9 cellular contexts compared by ENCODE assay signal in genomic region chr10:102280397-102281015, GRCh38. TPM values are rescaled to one million over a fixed set of nuclear protein-coding genes. Genes with fewer than 3 reads are reported as not detected.
DNase-seq lines count a peak whose midpoint lies in the region; ATAC-seq and TF ChIP-seq lines count a peak whose summit lies in the region.
"Had no signal": no experiment of that assay in that cellular context is flagged by ENCODE, and none has a peak within 500 bp of the region (broad histone marks: within the 10 kb centered on the region; RNA-seq: fewer than 3 reads in every experiment).

No MANE protein-coding gene starts in this region.

- peak overlapping the region; percentile 72 for H3K27ac Mint-ChIP-seq in activated CD4-positive, alpha-beta T cell treated with anti-CD3 and anti-CD28 coated beads for 36 hours

- no peaks in the 10 kb centered on the region for H3K9me3 Mint-ChIP-seq in activated CD4-positive, alpha-beta T cell treated with anti-CD3 and anti-CD28 coated beads for 36 hours (ENCODE audit: low read depth)

- CTCF ChIA-PET in activated CD4-positive, alpha-beta T cell treated with anti-CD3 and anti-CD28 coated beads for 36 hours (lab: Charles Lee), result interaction anchor here (0.6 to 1.8 kb wide), 4 partner anchors 13 to 512 kb away, joined by 3 to 4 read pairs (median 3); no protein-coding TSS in a partner anchor

- DNase-seq in activated CD4-positive, alpha-beta T cell treated with anti-CD3 and anti-CD28 coated beads for 36 hours, result no peak
- DNase-seq in activated CD4-positive, alpha-beta T cell treated with anti-CD3 and anti-CD28 coated beads for 48 hours, result no peak
- peak in 1 of 2 donors; percentile 71 for DNase-seq in heart right ventricle
- DNase-seq in stomach, result no peak
- DNase-seq in activated T-cell treated with anti-CD3 and anti-CD28 coated beads, Interleukin-2, amount 50 U/mL, for 1 hour, result no peak
- no peak for DNase-seq in suprapubic skin (ENCODE audit: low spot score in 2 of 2)
- DNase-seq: stimulated activated CD4-positive, alpha-beta T cell treated with anti-CD3 and anti-CD28 coated beads, Interleukin-2, amount 100 ng/mL, for 24 hours had no signal

- ATAC-seq in activated CD4-positive, alpha-beta T cell treated with anti-CD3 and anti-CD28 coated beads for 36 hours, result no peak
- ATAC-seq in heart right ventricle (peak; percentile 88 to 96 (median 93)), GM18502 (IDR thresholded peaks at IDR 0.05; ENCODE audit: poor library complexity, unreplicated experiment) (no peak)

- peak overlapping the region; percentile 46 to 88 (median 82) for H3K27ac ChIP-seq in heart right ventricle
- peak overlapping the region in 3 of 5 donors; percentile 46 to 54 (median 50) for H3K27ac ChIP-seq in stomach
- H3K27ac ChIP-seq in suprapubic skin, result no peak overlapping the region

- H3K4me1 Mint-ChIP-seq in activated CD4-positive, alpha-beta T cell treated with anti-CD3 and anti-CD28 coated beads for 36 hours, result peaks cover 58% of the 10 kb centered on the region

- no peak for TF ChIP-seq EP300 in stomach (IDR thresholded peaks at IDR 0.05)
- TF ChIP-seq EP300 in suprapubic skin (IDR thresholded peaks at IDR 0.05), result no peak

- TF ChIP-seq CTCF in WI38 (IDR thresholded peaks at IDR 0.05; ENCODE audit: low read depth, low read length) (no peak), heart right ventricle (IDR thresholded peaks at IDR 0.05) (no peak), stomach (IDR thresholded peaks at IDR 0.05) (no peak), suprapubic skin (IDR thresholded peaks at IDR 0.05) (no peak)

- WGBS in heart right ventricle, 2 donors, result 0% methylated on average over 3 of the region's 3 CpGs
- 13 to 21% (median 15%) methylated on average over 3 of the region's 3 CpGs for WGBS in stomach, 5 donors
- WGBS in suprapubic skin, result 5% methylated on average over 3 of the region's 3 CpGs

- POLR2A ChIA-PET in activated CD4-positive, alpha-beta T cell treated with anti-CD3 and anti-CD28 coated beads for 36 hours (lab: Charles Lee), result no interaction called here

- peak overlapping the region; percentile 0 for H3K4me3 Mint-ChIP-seq in activated CD4-positive, alpha-beta T cell treated with anti-CD3 and anti-CD28 coated beads for 36 hours

- H3K9me3 ChIP-seq in heart right ventricle, result no peaks in the 10 kb centered on the region
- no peaks in the 10 kb centered on the region for H3K9me3 ChIP-seq in stomach
- H3K9me3 ChIP-seq in suprapubic skin, result no peaks in the 10 kb centered on the region

- peaks cover 0 to 33% (median 0%) of the 10 kb centered on the region in 9 donors for H3K36me3 ChIP-seq in heart right ventricle
- H3K36me3 ChIP-seq in stomach, result peaks cover 0 to 7% (median 2%) of the 10 kb centered on the region in 4 donors
- H3K36me3 ChIP-seq in suprapubic skin, result peaks cover 9% of the 10 kb centered on the region

- no peaks in the 10 kb centered on the region for H3K27me3 Mint-ChIP-seq in activated CD4-positive, alpha-beta T cell treated with anti-CD3 and anti-CD28 coated beads for 36 hours

- intact Hi-C loops in activated CD4-positive, alpha-beta T cell treated with anti-CD3 and anti-CD28 coated beads for 36 hours (cut with DNase I, micrococcal nuclease), result loop anchor here in 1 of 2 experiments (5.0 kb wide), 1 partner anchor 57 kb away; no protein-coding TSS in a partner anchor
- intact Hi-C loops in heart right ventricle (cut with DNase I) (loop anchor here in 4 of 10 donors (1.0 to 10.0 kb wide), 5 partner anchors 34 to 57 kb away; no protein-coding TSS in a partner anchor), stomach (cut with DNase I; ENCODE audit: low total_unique reads) (no loop called here)

- peaks cover 1% of the 10 kb centered on the region for H3K36me3 Mint-ChIP-seq in activated CD4-positive, alpha-beta T cell treated with anti-CD3 and anti-CD28 coated beads for 36 hours (ENCODE audit: low read depth)

- H3K27me3 ChIP-seq in heart right ventricle (no peaks in the 10 kb centered on the region), stomach (no peaks in the 10 kb centered on the region), suprapubic skin (no peaks in the 10 kb centered on the region)

- H3K4me1 ChIP-seq in heart right ventricle, result peaks cover 8 to 75% (median 57%) of the 10 kb centered on the region in 9 donors
- H3K4me1 ChIP-seq in stomach, result peaks cover 12 to 44% (median 23%) of the 10 kb centered on the region in 4 donors
- H3K4me1 ChIP-seq in suprapubic skin, result peaks cover 38% of the 10 kb centered on the region

- H3K4me3 ChIP-seq in WI38 (ENCODE audit: low read depth, low read length), result peak overlapping the region; percentile 8
- H3K4me3 ChIP-seq in heart right ventricle, result peak overlapping the region in 9 of 10 donors; percentile 4 to 42 (median 28)
- peak overlapping the region in 1 of 4 donors; percentile 2 for H3K4me3 ChIP-seq in stomach
- H3K4me3 ChIP-seq in suprapubic skin, result no peak overlapping the region

- TF ChIP-seq POLR2A in stomach (IDR thresholded peaks at IDR 0.05) (no peak), suprapubic skin (IDR thresholded peaks at IDR 0.05) (no peak)

RNA-seq across cellular contexts. Expression of gene GBF1, which starts 35.2 kb away (rescaled TPM):
- total RNA-seq in activated CD4-positive, alpha-beta T cell treated with anti-CD3 and anti-CD28 coated beads for 36 hours, result 10 to 100 TPM; 33.1 to 37.5 TPM
- total RNA-seq in heart right ventricle (10 to 100 TPM; 43.6 to 60.5 (median 50.7) TPM), stomach (10 to 100 TPM; 21.7 to 47.3 (median 35.8) TPM), suprapubic skin (10 to 100 TPM; 31.0 to 56.1 (median 43.9) TPM)
- polyA plus RNA-seq in heart right ventricle (10 to 100 TPM; 20.7 to 25.6 TPM), stomach (1 to 10 TPM; 5.7 to 8.0 (median 7.9) TPM)

RNA-seq across cellular contexts. Expression of gene PITX3, which starts 39.2 kb away (rescaled TPM):
- total RNA-seq in activated CD4-positive, alpha-beta T cell treated with anti-CD3 and anti-CD28 coated beads for 36 hours, result under 1 TPM; 0.66 to 0.81 TPM
- total RNA-seq in heart right ventricle, result 1 to 10 TPM in 4 of 10 donors, under 1 TPM in 6; 0.21 to 2.8 (median 0.86) TPM
- 10 to 100 TPM in 1 of 2 donors, 1 to 10 TPM in 1; 1.8 to 10.4 TPM for polyA plus RNA-seq in heart right ventricle
- not detected for total RNA-seq in stomach
- not detected for polyA plus RNA-seq in stomach
- total RNA-seq in suprapubic skin, result not detected

RNA-seq across cellular contexts. Expression of gene ELOVL3, which starts 54.4 kb away (rescaled TPM):
- under 1 TPM in 1 of 2 experiments, not detected in 1; 0.14 TPM for total RNA-seq in activated CD4-positive, alpha-beta T cell treated with anti-CD3 and anti-CD28 coated beads for 36 hours
- total RNA-seq in heart right ventricle (under 1 TPM in 3 of 10 donors, not detected in 7; 0.22 to 0.45 (median 0.30) TPM), stomach (not detected), suprapubic skin (10 to 100 TPM; 16.9 to 84.1 (median 56.5) TPM)
- polyA plus RNA-seq in heart right ventricle (under 1 TPM in 1 of 2 donors, not detected in 1; 0.23 TPM), stomach (under 1 TPM in 2 of 3 donors, not detected in 1; 0.20 to 0.31 TPM)

Comparison
In these comparisons a context has a peak if more than half of its experiments do, and no peak if none do; other contexts are left out.
1. ATAC-seq: peak in heart right ventricle (8 of 8); none in activated CD4-positive, alpha-beta T cell treated with anti-CD3 and anti-CD28 coated beads for 36 hours (single experiment) and GM18502 (single experiment).
2. RNA of gene ELOVL3, which starts 54.4 kb away (total RNA-seq): 16.9 to 84.1 TPM in suprapubic skin; 0.14 TPM in activated CD4-positive, alpha-beta T cell treated with anti-CD3 and anti-CD28 coated beads for 36 hours, 0.22 to 0.45 TPM in heart right ventricle and not detected in stomach; every median in the first group is over 10 times any median in the second.